In the genomic region with DNA sequence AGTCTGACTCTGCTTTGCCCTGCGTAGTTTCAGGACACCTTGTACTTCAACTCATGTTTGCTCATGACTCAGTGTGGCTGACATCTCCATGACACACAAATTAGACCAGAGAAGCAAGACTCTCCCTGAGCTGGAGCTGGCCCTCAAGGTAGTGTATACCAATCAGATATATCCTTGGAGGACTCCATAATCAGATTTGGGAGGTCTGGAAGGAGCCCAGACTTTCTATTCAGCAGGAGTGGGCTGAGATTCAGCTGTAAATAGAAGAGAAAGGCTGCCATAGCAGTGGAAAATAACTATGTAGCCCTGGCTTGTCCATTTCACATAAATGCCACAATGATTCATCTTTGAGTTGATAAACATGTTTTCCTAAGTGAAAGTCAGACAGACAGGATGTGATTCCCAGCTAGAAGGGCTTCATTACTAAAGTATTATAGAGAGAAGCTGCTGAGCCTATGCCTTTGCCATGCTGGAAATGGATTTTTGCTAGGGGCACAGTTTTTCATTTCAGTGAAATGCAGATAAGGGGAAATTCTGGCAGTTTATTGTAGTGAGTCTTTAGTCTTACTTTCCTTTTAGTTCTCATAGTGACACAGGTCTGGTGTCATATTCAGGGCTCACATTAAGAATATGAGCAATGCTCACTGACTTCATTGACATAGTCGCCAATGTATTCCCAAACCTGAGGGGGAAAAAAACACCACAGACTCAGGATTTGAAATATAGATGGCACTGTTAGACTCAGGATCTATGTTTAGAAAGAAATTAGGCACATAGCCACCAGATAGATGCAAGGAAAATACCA, we compare ENCODE assay signal across 2 cellular contexts.
A peak's percentile ranks its signal among the peaks of the same experiment; 100 is the strongest.
TF ChIP-seq lines count a peak whose summit lies in the region.

No MANE protein-coding gene starts in this region.

TF ChIP-seq in HepG2, 621 proteins besides CTCF, POLR2A, EP300 and RAD21:
- TF ChIP-seq ZBTB20 (CRISPR knock-in tag; IDR thresholded peaks at IDR 0.05; ENCODE audit: borderline replicate concordance, low read depth) (no peak), FOSL2 (CRISPR knock-in tag; IDR thresholded peaks at IDR 0.05) (peak; percentile 22; the same call in 1 of the 2 replicates)

TF ChIP-seq in WTC11, 78 proteins besides CTCF, POLR2A, EP300 and RAD21:
- no peak for TF ChIP-seq FOXP1 (CRISPR knock-in tag; IDR thresholded peaks at IDR 0.05; ENCODE audit: borderline replicate concordance)
- TF ChIP-seq ZNF232 (CRISPR knock-in tag; IDR thresholded peaks at IDR 0.05), result no peak
- TF ChIP-seq E2F1 (CRISPR knock-in tag; IDR thresholded peaks at IDR 0.05), result no peak
- no peak for TF ChIP-seq ATF1 (CRISPR knock-in tag; IDR thresholded peaks at IDR 0.05)
- TF ChIP-seq JAZF1 (CRISPR knock-in tag; IDR thresholded peaks at IDR 0.05), result no peak
- TF ChIP-seq NFE2L1 (CRISPR knock-in tag; IDR thresholded peaks at IDR 0.05), result no peak
- TF ChIP-seq, protein P1, sequence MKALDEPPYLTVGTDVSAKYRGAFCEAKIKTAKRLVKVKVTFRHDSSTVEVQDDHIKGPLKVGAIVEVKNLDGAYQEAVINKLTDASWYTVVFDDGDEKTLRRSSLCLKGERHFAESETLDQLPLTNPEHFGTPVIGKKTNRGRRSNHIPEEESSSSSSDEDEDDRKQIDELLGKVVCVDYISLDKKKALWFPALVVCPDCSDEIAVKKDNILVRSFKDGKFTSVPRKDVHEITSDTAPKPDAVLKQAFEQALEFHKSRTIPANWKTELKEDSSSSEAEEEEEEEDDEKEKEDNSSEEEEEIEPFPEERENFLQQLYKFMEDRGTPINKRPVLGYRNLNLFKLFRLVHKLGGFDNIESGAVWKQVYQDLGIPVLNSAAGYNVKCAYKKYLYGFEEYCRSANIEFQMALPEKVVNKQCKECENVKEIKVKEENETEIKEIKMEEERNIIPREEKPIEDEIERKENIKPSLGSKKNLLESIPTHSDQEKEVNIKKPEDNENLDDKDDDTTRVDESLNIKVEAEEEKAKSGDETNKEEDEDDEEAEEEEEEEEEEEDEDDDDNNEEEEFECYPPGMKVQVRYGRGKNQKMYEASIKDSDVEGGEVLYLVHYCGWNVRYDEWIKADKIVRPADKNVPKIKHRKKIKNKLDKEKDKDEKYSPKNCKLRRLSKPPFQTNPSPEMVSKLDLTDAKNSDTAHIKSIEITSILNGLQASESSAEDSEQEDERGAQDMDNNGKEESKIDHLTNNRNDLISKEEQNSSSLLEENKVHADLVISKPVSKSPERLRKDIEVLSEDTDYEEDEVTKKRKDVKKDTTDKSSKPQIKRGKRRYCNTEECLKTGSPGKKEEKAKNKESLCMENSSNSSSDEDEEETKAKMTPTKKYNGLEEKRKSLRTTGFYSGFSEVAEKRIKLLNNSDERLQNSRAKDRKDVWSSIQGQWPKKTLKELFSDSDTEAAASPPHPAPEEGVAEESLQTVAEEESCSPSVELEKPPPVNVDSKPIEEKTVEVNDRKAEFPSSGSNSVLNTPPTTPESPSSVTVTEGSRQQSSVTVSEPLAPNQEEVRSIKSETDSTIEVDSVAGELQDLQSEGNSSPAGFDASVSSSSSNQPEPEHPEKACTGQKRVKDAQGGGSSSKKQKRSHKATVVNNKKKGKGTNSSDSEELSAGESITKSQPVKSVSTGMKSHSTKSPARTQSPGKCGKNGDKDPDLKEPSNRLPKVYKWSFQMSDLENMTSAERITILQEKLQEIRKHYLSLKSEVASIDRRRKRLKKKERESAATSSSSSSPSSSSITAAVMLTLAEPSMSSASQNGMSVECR (CRISPR knock-in tag; IDR thresholded peaks at IDR 0.05; ENCODE audit: borderline replicate concordance), result no peak
- no peak for TF ChIP-seq MXD4 (CRISPR knock-in tag; IDR thresholded peaks at IDR 0.05; ENCODE audit: borderline replicate concordance)
